ENCODE assay signal across 24 cellular contexts in the genomic region with DNA sequence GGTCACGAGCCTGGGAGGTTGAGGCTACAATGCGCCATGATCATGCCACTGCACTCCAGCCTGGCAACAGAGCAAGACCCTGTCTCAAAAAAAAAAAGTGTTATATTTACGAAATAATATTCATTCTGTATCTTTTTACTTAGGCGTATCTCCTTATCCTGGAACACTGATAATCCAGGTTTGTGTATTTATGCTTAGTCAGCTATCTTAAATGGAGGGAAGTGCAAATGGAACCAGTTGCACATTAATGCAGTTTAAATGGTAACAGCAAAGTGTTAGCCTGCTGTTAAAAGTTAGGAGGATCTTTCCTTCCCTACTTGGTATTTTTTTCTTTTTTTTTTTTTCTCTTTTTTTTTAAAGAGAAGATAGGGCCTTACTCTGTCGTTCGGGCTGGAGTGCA.
"Had no signal": no experiment of that assay in that cellular context is flagged by ENCODE, and none has a peak within 500 bp of the region (broad histone marks: within the 10 kb centered on the region; RNA-seq: fewer than 3 reads in every experiment).

No MANE protein-coding gene starts in this region.

- H3K27ac ChIP-seq: colonic mucosa, epithelial cell of prostate, esophagus squamous epithelium, heart right ventricle, left lung, lower lobe of right lung had no signal

- H3K4me1 ChIP-seq: colonic mucosa, esophagus squamous epithelium, left lung, lower lobe of right lung had no signal

- H3K36me3 ChIP-seq: colonic mucosa had no signal

- DNase-seq: colonic mucosa; cortex of kidney; effector CD8-positive, alpha-beta T cell; effector memory CD8-positive, alpha-beta T cell; endodermal cell; erythroblast; esophagus squamous epithelium; foreskin melanocyte; gastrocnemius medialis; glutamatergic neuron; head of caudate nucleus; heart right ventricle; hippocampal formation; left cardiac atrium; left lung; left ventricle myocardium superior; lower lobe of right lung; mesenchymal stem cell; mucosa of descending colon had no signal

- H3K9me3 ChIP-seq: colonic mucosa, esophagus squamous epithelium, gastrocnemius medialis, heart right ventricle, left lung, lower lobe of right lung, mucosa of descending colon had no signal

- ATAC-seq: effector memory CD8-positive, alpha-beta T cell; esophagus mucosa; gastrocnemius medialis; heart right ventricle; left lung; left ventricle myocardium superior; lower lobe of right lung; mucosa of descending colon had no signal

- H3K27me3 ChIP-seq: colonic mucosa, gastrocnemius medialis, heart right ventricle, left lung had no signal

- FAIRE-seq: endometrium, islet of Langerhans, keratinocyte had no signal

- H3K4me3 ChIP-seq: colonic mucosa, esophagus squamous epithelium, gastrocnemius medialis, heart right ventricle, left lung, lower lobe of right lung, mucosa of descending colon had no signal
